ENCODE assay signal across 8 cellular contexts in genomic region chr12:120468271-120468845, GRCh38. TPM values are rescaled to one million over a fixed set of nuclear protein-coding genes. Genes with fewer than 3 reads are reported as not detected.
DNase-seq lines count a peak whose midpoint lies in the region; ATAC-seq and TF ChIP-seq lines count a peak whose summit lies in the region.

No MANE protein-coding gene starts in this region.

- peak overlapping the region; percentile 94 for H3K4me3 Mint-ChIP-seq in activated CD4-positive, alpha-beta memory T cell treated with anti-CD3 and anti-CD28 coated beads for 36 hours
- peak overlapping the region; percentile 89 for H3K4me3 Mint-ChIP-seq in natural killer cell treated with Interleukin-12 subunit alpha and Interleukin-12 subunit beta and Interleukin-15 and Interleukin-18, amount 100 ng/mL, for 72 hours

- H3K9me3 ChIP-seq in KOPT-K1 (ENCODE audit: insufficient read depth, low read length, poor library complexity, severe bottlenecking) (no peaks in the 10 kb centered on the region), esophagus squamous epithelium (no peaks in the 10 kb centered on the region)

- H3K36me3 ChIP-seq in KOPT-K1 (ENCODE audit: insufficient read depth, low read length) = peaks cover 45% of the 10 kb centered on the region
- peaks cover 4 to 43% (median 18%) of the 10 kb centered on the region in 3 donors for H3K36me3 ChIP-seq in esophagus squamous epithelium

- no peak for TF ChIP-seq POLR2A in esophagus squamous epithelium (IDR thresholded peaks at IDR 0.05)

- H3K4me1 ChIP-seq in esophagus squamous epithelium = peaks cover 18 to 67% (median 40%) of the 10 kb centered on the region in 3 donors

- H3K27ac ChIP-seq in KOPT-K1 (ENCODE audit: low read depth, low read length, poor library complexity, severe bottlenecking) = peak overlapping the region; percentile 94
- H3K27ac ChIP-seq in esophagus squamous epithelium = peak overlapping the region; percentile 88 to 98 (median 96)

- CTCF ChIA-PET in activated CD4-positive, alpha-beta memory T cell treated with anti-CD3 and anti-CD28 coated beads for 36 hours (lab: Charles Lee) = interaction anchor here (0.7 to 7.5 kb wide), 12 partner anchors 13 to 181 kb away, joined by 3 to 97 read pairs (median 4); partner anchors contain the start of genes DYNLL1, GATC, RNF10 and SIRT4

- peaks cover 31% of the 10 kb centered on the region for H3K4me1 Mint-ChIP-seq in activated CD4-positive, alpha-beta memory T cell treated with anti-CD3 and anti-CD28 coated beads for 36 hours (ENCODE audit: low read depth)
- peaks cover 40 to 43% of the 10 kb centered on the region in 2 donors for H3K4me1 Mint-ChIP-seq in natural killer cell treated with Interleukin-12 subunit alpha and Interleukin-12 subunit beta and Interleukin-15 and Interleukin-18, amount 100 ng/mL, for 72 hours (ENCODE audit: low read depth in 2 of 2)

- POLR2A ChIA-PET in activated CD4-positive, alpha-beta memory T cell treated with anti-CD3 and anti-CD28 coated beads for 36 hours (lab: Charles Lee) = interaction anchor here (0.8 to 2.8 kb wide), 9 partner anchors 9 to 267 kb away, joined by 3 to 13 read pairs (median 4); partner anchors contain the start of genes DYNLL1, GATC, RNU4-2 and RPLP0

- no peaks in the 10 kb centered on the region for H3K9me3 Mint-ChIP-seq in activated CD4-positive, alpha-beta memory T cell treated with anti-CD3 and anti-CD28 coated beads for 36 hours
- H3K9me3 Mint-ChIP-seq in natural killer cell treated with Interleukin-12 subunit alpha and Interleukin-12 subunit beta and Interleukin-15 and Interleukin-18, amount 100 ng/mL, for 72 hours = no peaks in the 10 kb centered on the region

- H3K36me3 Mint-ChIP-seq in activated CD4-positive, alpha-beta memory T cell treated with anti-CD3 and anti-CD28 coated beads for 36 hours = peaks cover 24% of the 10 kb centered on the region
- H3K36me3 Mint-ChIP-seq in natural killer cell treated with Interleukin-12 subunit alpha and Interleukin-12 subunit beta and Interleukin-15 and Interleukin-18, amount 100 ng/mL, for 72 hours = peaks cover 19% of the 10 kb centered on the region

- peak; percentile 62 for DNase-seq in activated CD8-positive, alpha-beta memory T cell treated with anti-CD3 and anti-CD28 coated beads for 24 hours
- DNase-seq in activated CD8-positive, alpha-beta memory T cell treated with anti-CD3 and anti-CD28 coated beads, Interleukin-2, amount 50 U/mL, for 4 hours = no peak
- DNase-seq in activated CD4-positive, alpha-beta memory T cell treated with anti-CD3 and anti-CD28 coated beads for 36 hours = peak; percentile 49
- no peak for DNase-seq in esophagus squamous epithelium (lab: John Stamatoyannopoulos, UW)
- DNase-seq in natural killer cell treated with Interleukin-12 subunit alpha and Interleukin-12 subunit beta and Interleukin-15 and Interleukin-18, amount 100 ng/mL, for 72 hours (ENCODE audit: low spot score) = no peak
- no peak for DNase-seq in DMS153 treated with DMSO at 0.1 percent for 48 hours (lab: John Stamatoyannopoulos, UW; ENCODE audit: unreplicated experiment)
- DNase-seq in hippocampal formation (lab: John Stamatoyannopoulos, UW) = no peak

- ATAC-seq in natural killer cell treated with Interleukin-12 subunit alpha and Interleukin-12 subunit beta and Interleukin-15 and Interleukin-18, amount 100 ng/mL, for 72 hours = no peak

- H3K27ac Mint-ChIP-seq in activated CD4-positive, alpha-beta memory T cell treated with anti-CD3 and anti-CD28 coated beads for 36 hours = peak overlapping the region; percentile 86
- peak overlapping the region; percentile 84 to 95 for H3K27ac Mint-ChIP-seq in natural killer cell treated with Interleukin-12 subunit alpha and Interleukin-12 subunit beta and Interleukin-15 and Interleukin-18, amount 100 ng/mL, for 72 hours

- peak overlapping the region; percentile 72 to 99 (median 75) for H3K4me3 ChIP-seq in esophagus squamous epithelium

- 3 to 5% methylated on average over 4 to 19 of the region's 23 CpGs for WGBS in esophagus squamous epithelium, 2 donors

- intact Hi-C loops in activated CD4-positive, alpha-beta memory T cell treated with anti-CD3 and anti-CD28 coated beads for 36 hours (cut with micrococcal nuclease) = loop anchor here (2.0 kb wide), 3 partner anchors 22 to 152 kb away; partner anchors contain the start of genes COQ5, GATC and TRIAP1
- intact Hi-C loops in esophagus squamous epithelium (cut with DNase I) = no loop called here

- TF ChIP-seq CTCF in esophagus squamous epithelium (IDR thresholded peaks at IDR 0.05) = no peak

- no peaks in the 10 kb centered on the region for H3K27me3 Mint-ChIP-seq in activated CD4-positive, alpha-beta memory T cell treated with anti-CD3 and anti-CD28 coated beads for 36 hours
- H3K27me3 Mint-ChIP-seq in natural killer cell treated with Interleukin-12 subunit alpha and Interleukin-12 subunit beta and Interleukin-15 and Interleukin-18, amount 100 ng/mL, for 72 hours = no peaks in the 10 kb centered on the region

- no peaks in the 10 kb centered on the region for H3K27me3 ChIP-seq in esophagus squamous epithelium

RNA-seq across cellular contexts. Expression of gene SRSF9, which starts 1.2 kb away (rescaled TPM):
- total RNA-seq in activated CD4-positive, alpha-beta memory T cell treated with anti-CD3 and anti-CD28 coated beads for 36 hours = 100 to 1,000 TPM; 218 to 221 TPM
- 100 to 1,000 TPM in 1 of 4 donors, 10 to 100 TPM in 3; 85.6 to 128 (median 93.2) TPM for total RNA-seq in esophagus squamous epithelium
- total RNA-seq in natural killer cell treated with Interleukin-12 subunit alpha and Interleukin-12 subunit beta and Interleukin-15 and Interleukin-18, amount 100 ng/mL, for 72 hours = 100 to 1,000 TPM; 246 to 331 TPM

RNA-seq across cellular contexts. Expression of gene GATC, which starts 22.1 kb away (rescaled TPM):
- 10 to 100 TPM; 35.1 to 37.1 TPM for total RNA-seq in activated CD4-positive, alpha-beta memory T cell treated with anti-CD3 and anti-CD28 coated beads for 36 hours
- total RNA-seq in esophagus squamous epithelium = 10 to 100 TPM in 3 of 4 donors, 1 to 10 TPM in 1; 8.1 to 19.8 (median 14.2) TPM
- total RNA-seq in natural killer cell treated with Interleukin-12 subunit alpha and Interleukin-12 subunit beta and Interleukin-15 and Interleukin-18, amount 100 ng/mL, for 72 hours = 10 to 100 TPM; 28.2 to 31.8 TPM

RNA-seq across cellular contexts. Expression of gene TRIAP1, which starts 22.2 kb away (rescaled TPM):
- 10 to 100 TPM; 32.2 to 34.6 TPM for total RNA-seq in activated CD4-positive, alpha-beta memory T cell treated with anti-CD3 and anti-CD28 coated beads for 36 hours
- 10 to 100 TPM in 3 of 4 donors, 1 to 10 TPM in 1; 7.1 to 39.3 (median 23.3) TPM for total RNA-seq in esophagus squamous epithelium
- total RNA-seq in natural killer cell treated with Interleukin-12 subunit alpha and Interleukin-12 subunit beta and Interleukin-15 and Interleukin-18, amount 100 ng/mL, for 72 hours = 10 to 100 TPM; 28.9 to 36.2 TPM

RNA-seq across cellular contexts. Expression of gene DYNLL1, which starts 27.6 kb away (rescaled TPM):
- 100 to 1,000 TPM; 176 to 184 TPM for total RNA-seq in activated CD4-positive, alpha-beta memory T cell treated with anti-CD3 and anti-CD28 coated beads for 36 hours
- 100 to 1,000 TPM; 368 to 605 (median 490) TPM for total RNA-seq in esophagus squamous epithelium
- 100 to 1,000 TPM; 207 to 267 TPM for total RNA-seq in natural killer cell treated with Interleukin-12 subunit alpha and Interleukin-12 subunit beta and Interleukin-15 and Interleukin-18, amount 100 ng/mL, for 72 hours

RNA-seq across cellular contexts. Expression of gene COX6A1, which starts 30.4 kb away (rescaled TPM):
- total RNA-seq in activated CD4-positive, alpha-beta memory T cell treated with anti-CD3 and anti-CD28 coated beads for 36 hours = 100 to 1,000 TPM; 474 to 478 TPM
- total RNA-seq in esophagus squamous epithelium = 100 to 1,000 TPM; 515 to 809 (median 685) TPM
- 100 to 1,000 TPM; 320 to 343 TPM for total RNA-seq in natural killer cell treated with Interleukin-12 subunit alpha and Interleukin-12 subunit beta and Interleukin-15 and Interleukin-18, amount 100 ng/mL, for 72 hours

Comparison
In these comparisons a context has a peak if more than half of its experiments do, and no peak if none do; other contexts are left out.
1. DNase-seq: peak in activated CD8-positive, alpha-beta memory T cell treated with anti-CD3 and anti-CD28 coated beads for 24 hours (single experiment) and activated CD4-positive, alpha-beta memory T cell treated with anti-CD3 and anti-CD28 coated beads for 36 hours (single experiment); none in activated CD8-positive, alpha-beta memory T cell treated with anti-CD3 and anti-CD28 coated beads, Interleukin-2, amount 50 U/mL, for 4 hours (single experiment), esophagus squamous epithelium (single experiment), natural killer cell treated with Interleukin-12 subunit alpha and Interleukin-12 subunit beta and Interleukin-15 and Interleukin-18, amount 100 ng/mL, for 72 hours (single experiment), DMS153 treated with DMSO at 0.1 percent for 48 hours (single experiment) and hippocampal formation (0 of 2).